10 cellular contexts compared by ENCODE assay signal in genomic region chr11:66221726-66222236, GRCh38. TPM values are rescaled to one million over a fixed set of nuclear protein-coding genes. Genes with fewer than 3 reads are reported as not detected.
DNase-seq lines count a peak whose midpoint lies in the region; TF ChIP-seq lines count a peak whose summit lies in the region.
"Had no signal": no experiment of that assay in that cellular context is flagged by ENCODE, and none has a peak within 500 bp of the region (broad histone marks: within the 10 kb centered on the region; RNA-seq: fewer than 3 reads in every experiment).

No MANE protein-coding gene starts in this region.

- peak overlapping the region; percentile 84 for H3K27ac Mint-ChIP-seq in T-helper 2 cell treated with Interferon-gamma antibody and Interleukin-4, amounts not matched to agents 5 μg/mL and 100 μg/mL, for 36 hours

- TF ChIP-seq POLR2A in spleen (IDR thresholded peaks at IDR 0.05) (no peak), tibial nerve (IDR thresholded peaks at IDR 0.05) (no peak)

- peaks cover 20% of the 10 kb centered on the region for H3K36me3 Mint-ChIP-seq in T-helper 2 cell treated with Interferon-gamma antibody and Interleukin-4, amounts not matched to agents 5 μg/mL and 100 μg/mL, for 36 hours (ENCODE audit: low read depth)

- H3K4me1 ChIP-seq in HUES48 (ENCODE audit: control insufficient read depth, insufficient read depth, low read length) (peaks cover 6% of the 10 kb centered on the region), adipocyte (ENCODE audit: control insufficient read depth, insufficient read depth, low read length) (no peaks in the 10 kb centered on the region), spleen (peaks cover 0 to 17% (median 12%) of the 10 kb centered on the region in 6 donors), tibial nerve (peaks cover 0 to 3% (median 0%) of the 10 kb centered on the region in 4 donors)

- H3K36me3 ChIP-seq in HUES48 (ENCODE audit: control insufficient read depth, insufficient read depth, low read length), result peaks cover 35% of the 10 kb centered on the region; the same call in 1 of the 2 replicates
- H3K36me3 ChIP-seq in adipocyte (ENCODE audit: control insufficient read depth, insufficient read depth, low read length, severe bottlenecking), result peaks cover 45% of the 10 kb centered on the region
- H3K36me3 ChIP-seq in spleen, result peaks cover 0 to 90% (median 60%) of the 10 kb centered on the region in 6 donors
- H3K36me3 ChIP-seq in tibial nerve, result peaks cover 0 to 82% (median 4%) of the 10 kb centered on the region in 3 donors

- H3K9me3 Mint-ChIP-seq in T-helper 2 cell treated with Interferon-gamma antibody and Interleukin-4, amounts not matched to agents 5 μg/mL and 100 μg/mL, for 36 hours, result no peaks in the 10 kb centered on the region

- H3K27me3 ChIP-seq in HUES48 (ENCODE audit: control insufficient read depth, insufficient read depth, low read length) (no peaks in the 10 kb centered on the region), adipocyte (replicated peaks; ENCODE audit: control insufficient read depth, insufficient read depth, low read length) (no peaks in the 10 kb centered on the region), spleen (replicated peaks in 1 of 7) (no peaks in the 10 kb centered on the region), tibial nerve (no peaks in the 10 kb centered on the region)

- no peak overlapping the region for H3K4me3 Mint-ChIP-seq in T-helper 2 cell treated with Interferon-gamma antibody and Interleukin-4, amounts not matched to agents 5 μg/mL and 100 μg/mL, for 36 hours

- no peaks in the 10 kb centered on the region for H3K27me3 Mint-ChIP-seq in T-helper 2 cell treated with Interferon-gamma antibody and Interleukin-4, amounts not matched to agents 5 μg/mL and 100 μg/mL, for 36 hours (ENCODE audit: low read depth)

- H3K4me3 ChIP-seq in HUES48 (ENCODE audit: low read depth, low read length) (no peak overlapping the region), adipocyte (ENCODE audit: low read length) (no peak overlapping the region), spleen (no peak overlapping the region), tibial nerve (no peak overlapping the region)
- H3K4me3 ChIP-seq: thoracic aorta had no signal

- TF ChIP-seq EP300 in tibial nerve (IDR thresholded peaks at IDR 0.05), result no peak

- peaks cover 18% of the 10 kb centered on the region for H3K4me1 Mint-ChIP-seq in T-helper 2 cell treated with Interferon-gamma antibody and Interleukin-4, amounts not matched to agents 5 μg/mL and 100 μg/mL, for 36 hours (ENCODE audit: low read depth)

- H3K9me3 ChIP-seq in HUES48 (ENCODE audit: control insufficient read depth, insufficient read depth, low read length), result no peaks in the 10 kb centered on the region
- H3K9me3 ChIP-seq in adipocyte (ENCODE audit: control insufficient read depth, low read length), result no peaks in the 10 kb centered on the region
- no peaks in the 10 kb centered on the region for H3K9me3 ChIP-seq in spleen
- no peaks in the 10 kb centered on the region for H3K9me3 ChIP-seq in tibial nerve
- H3K9me3 ChIP-seq: thoracic aorta had no signal

- H3K9ac ChIP-seq in HUES48 (ENCODE audit: low read depth, low read length) (no peak overlapping the region), adipocyte (ENCODE audit: low read length) (no peak overlapping the region)

- no peak for TF ChIP-seq CTCF in spleen (IDR thresholded peaks at IDR 0.05 in 8 of 11, conservative IDR thresholded peaks at IDR 0.05 in 3 of 11)
- TF ChIP-seq CTCF in tibial nerve (IDR thresholded peaks at IDR 0.05), result no peak

- 79 to 87% (median 84%) methylated on average over 9 of the region's 9 CpGs for WGBS in spleen, 5 donors
- 70 to 81% methylated on average over 9 of the region's 9 CpGs for WGBS in tibial nerve, 2 donors

- intact Hi-C loops in spleen (cut with DNase I; ENCODE audit: low total_unique reads), result loop anchor here (5.0 kb wide), 1 partner anchor 61 kb away; no protein-coding TSS in a partner anchor

- H3K27ac ChIP-seq in HUES48 (ENCODE audit: low read depth, low read length) (peak overlapping the region; percentile 79), spleen (peak overlapping the region in 7 of 8 donors; percentile 10 to 72 (median 67)), tibial nerve (peak overlapping the region in 1 of 4 donors; percentile 16)
- H3K27ac ChIP-seq: thoracic aorta had no signal

- DNase-seq in T-helper 2 cell treated with Interferon-gamma antibody and Interleukin-4, amounts not matched to agents 5 μg/mL and 100 μg/mL, for 36 hours (ENCODE audit: low spot score), result no peak
- DNase-seq in T-helper 2 cell (no peak), adipocyte (ENCODE audit: low read depth) (peak; percentile 13), spleen (peak; percentile 44), NCI-H446 (lab: John Stamatoyannopoulos, UW) (no peak), superior temporal gyrus (ENCODE audit: extremely low spot score) (no peak), tibial nerve (ENCODE audit: low spot score in 2 of 2) (no peak)
- DNase-seq: NCI-H1930 had no signal

RNA-seq across cellular contexts. Expression of gene KLC2, which starts 35.7 kb away (rescaled TPM):
- total RNA-seq in spleen (10 to 100 TPM in 6 of 7 donors, 1 to 10 TPM in 1; 8.8 to 30.8 (median 18.3) TPM), tibial nerve (10 to 100 TPM; 14.9 to 32.7 (median 23.9) TPM)
- 10 to 100 TPM in 1 of 3 donors, 1 to 10 TPM in 2; 5.5 to 19.5 (median 7.8) TPM for polyA plus RNA-seq in spleen

RNA-seq across cellular contexts. Expression of gene RAB1B, which starts 46.7 kb away (rescaled TPM):
- total RNA-seq in spleen (100 to 1,000 TPM; 101 to 130 (median 123) TPM), tibial nerve (100 to 1,000 TPM in 2 of 4 donors, 10 to 100 TPM in 2; 76.3 to 144 (median 96.8) TPM)
- 100 to 1,000 TPM in 1 of 3 donors, 10 to 100 TPM in 2; 66.8 to 150 (median 77.0) TPM for polyA plus RNA-seq in spleen

RNA-seq across cellular contexts. Expression of gene CNIH2, which starts 56.2 kb away (rescaled TPM):
- total RNA-seq in spleen (1 to 10 TPM in 3 of 7 donors, under 1 TPM in 2, not detected in 2; 0.40 to 1.9 (median 1.3) TPM), tibial nerve (not detected)
- under 1 TPM; 0.20 to 0.57 (median 0.26) TPM for polyA plus RNA-seq in spleen
- total RNA-seq: thoracic aorta had no signal

Comparison
In these comparisons a context has a peak if more than half of its experiments do, and no peak if none do; other contexts are left out.
1. DNase-seq: peak in adipocyte (single experiment) and spleen (single experiment); none in T-helper 2 cell treated with Interferon-gamma antibody and Interleukin-4, amounts not matched to agents 5 μg/mL and 100 μg/mL, for 36 hours (single experiment), T-helper 2 cell (0 of 5), NCI-H446 (0 of 2), superior temporal gyrus (single experiment) and tibial nerve (0 of 2).